Comparison of ENCODE assay signal across 1 cellular context in genomic region chr1:63366915-63367217, GRCh38.
A peak's percentile ranks its signal among the peaks of the same experiment; 100 is the strongest.
TF ChIP-seq lines count a peak whose summit lies in the region.

No MANE protein-coding gene starts in this region.

TF ChIP-seq in K562, 482 proteins besides CTCF, POLR2A, EP300 and RAD21:
- 0 out of 4 replicates have a peak, but pooled peaks of 1 of the 2 experiments have one; percentile 31 for TF ChIP-seq MLLT1 (IDR thresholded peaks at IDR 0.05)
- no peak for TF ChIP-seq NR2C2 (CRISPR knock-in tag; IDR thresholded peaks at IDR 0.05)
- peak; percentile 37; the same call in 1 of the 2 replicates for TF ChIP-seq NR2C2 (tag; IDR thresholded peaks at IDR 0.05)
- no peak for TF ChIP-seq ZNF444 (CRISPR knock-in tag; IDR thresholded peaks at IDR 0.05)
